8 cellular contexts compared by ENCODE assay signal in genomic region chr12:6724409-6724797, GRCh38. TPM values are rescaled to one million over a fixed set of nuclear protein-coding genes. Genes with fewer than 3 reads are reported as not detected.
A peak's percentile ranks its signal among the peaks of the same experiment; 100 is the strongest.
DNase-seq lines count a peak whose midpoint lies in the region; ATAC-seq, FAIRE-seq and TF ChIP-seq lines count a peak whose summit lies in the region.

No MANE protein-coding gene starts in this region.

- H3K27ac ChIP-seq in Peyer's patch = peak overlapping the region; percentile 81 to 92 (median 86)
- H3K27ac ChIP-seq in right lobe of liver = peak overlapping the region; percentile 58 to 82 (median 79)
- peak overlapping the region; percentile 87 for H3K27ac ChIP-seq in substantia nigra (ENCODE audit: low read depth, low read length, poor library complexity, severe bottlenecking)

- H3K4me3 ChIP-seq in Peyer's patch (peak overlapping the region; percentile 50 to 70 (median 60)), cardiac fibroblast (replicated peaks in 1 of 2; ENCODE audit: low read depth in 2 of 2, low read length in 2 of 2) (peak overlapping the region; percentile 62 to 67), right lobe of liver (peak overlapping the region; percentile 55 to 74 (median 68))

- WGBS in right lobe of liver (ENCODE audit: insufficient coverage, low coverage, low lambda C conversion rate, missing lambda C conversion rate) = 15% methylated on average over 8 of the region's 10 CpGs

- TF ChIP-seq POLR2A in Peyer's patch (IDR thresholded peaks at IDR 0.05) (no peak), right lobe of liver (IDR thresholded peaks at IDR 0.05) (no peak)

- H3K27me3 ChIP-seq in Peyer's patch (no peaks in the 10 kb centered on the region), right lobe of liver (no peaks in the 10 kb centered on the region)

- peaks cover 0 to 21% (median 0%) of the 10 kb centered on the region in 3 donors for H3K36me3 ChIP-seq in Peyer's patch
- peaks cover 0 to 21% (median 2%) of the 10 kb centered on the region in 4 donors for H3K36me3 ChIP-seq in right lobe of liver

- H3K4me1 ChIP-seq in Peyer's patch = peaks cover 0 to 10% (median 7%) of the 10 kb centered on the region in 4 donors
- H3K4me1 ChIP-seq in right lobe of liver = peaks cover 0 to 13% (median 0%) of the 10 kb centered on the region in 4 donors

- TF ChIP-seq CTCF in Peyer's patch (IDR thresholded peaks at IDR 0.05) (no peak), cardiac fibroblast (IDR thresholded peaks at IDR 0.05; ENCODE audit: low read depth, low read length) (no peak), right lobe of liver (IDR thresholded peaks at IDR 0.05) (no peak)

- intact Hi-C loops in right lobe of liver (cut with DNase I) = loop anchor here (10.0 kb wide), 2 partner anchors 60 to 70 kb away; partner anchors contain the start of gene ING4 (in 1 of the 2)

- DNase-seq in activated gamma-delta T cell treated with Interleukin-2 at 50 U/mL for 16 hours (peak; percentile 4), activated gamma-delta T cell (lab: John Stamatoyannopoulos, UW) (no peak), Peyer's patch (peak; percentile 54 to 62 (median 55)), cardiac fibroblast (ENCODE audit: low read depth in 2 of 2) (no peak), right lobe of liver (no peak), substantia nigra (lab: John Stamatoyannopoulos, UW) (peak in 13 of 49 donors; percentile 15 to 58 (median 31)), frontal cortex (ENCODE audit: low spot score in 2 of 2) (no peak)

- peak; percentile 19 for ATAC-seq in HG03045 (IDR thresholded peaks at IDR 0.05; ENCODE audit: unreplicated experiment)
- peak; percentile 3 to 17 (median 12) for ATAC-seq in right lobe of liver

- H3K9me3 ChIP-seq in Peyer's patch (no peaks in the 10 kb centered on the region), right lobe of liver (no peaks in the 10 kb centered on the region)

- no peak for FAIRE-seq in frontal cortex (lab: Jason Lieb, UNC)

RNA-seq across cellular contexts. Expression of gene COPS7A, which starts 0.6 kb away (rescaled TPM):
- 10 to 100 TPM; 38.4 to 72.6 (median 51.8) TPM for total RNA-seq in Peyer's patch
- total RNA-seq in right lobe of liver = 10 to 100 TPM; 26.7 to 49.5 (median 30.6) TPM
- total RNA-seq in frontal cortex = 24.5 TPM

RNA-seq across cellular contexts. Expression of gene PIANP, which starts 23.8 kb away (rescaled TPM):
- total RNA-seq in Peyer's patch = not detected
- not detected for total RNA-seq in right lobe of liver
- 1.2 TPM for total RNA-seq in frontal cortex

RNA-seq across cellular contexts. Expression of gene MLF2, which starts 28.5 kb away (rescaled TPM):
- total RNA-seq in Peyer's patch (100 to 1,000 TPM in 3 of 4 donors, 10 to 100 TPM in 1; 94.9 to 212 (median 182) TPM), right lobe of liver (100 to 1,000 TPM; 104 to 185 (median 134) TPM), frontal cortex (77.9 TPM)

RNA-seq across cellular contexts. Expression of gene ZNF384, which starts 35.2 kb away (rescaled TPM):
- 10 to 100 TPM; 35.6 to 96.6 (median 80.2) TPM for total RNA-seq in Peyer's patch
- 10 to 100 TPM; 11.9 to 22.3 (median 18.3) TPM for total RNA-seq in right lobe of liver
- 12.2 TPM for total RNA-seq in frontal cortex

RNA-seq across cellular contexts. Expression of gene PTMS, which starts 41.8 kb away (rescaled TPM):
- total RNA-seq in Peyer's patch (10 to 100 TPM; 44.2 to 87.5 (median 53.0) TPM), right lobe of liver (100 to 1,000 TPM; 113 to 484 (median 404) TPM), frontal cortex (47.7 TPM)

Comparison
In these comparisons a context has a peak if more than half of its experiments do, and no peak if none do; other contexts are left out.
1. DNase-seq: peak in activated gamma-delta T cell treated with Interleukin-2 at 50 U/mL for 16 hours (single experiment) and Peyer's patch (3 of 3); none in activated gamma-delta T cell (single experiment), cardiac fibroblast (0 of 2), right lobe of liver (0 of 3) and frontal cortex (0 of 2).
2. Peak in every context shown above with its lines, with median percentiles within 50 percentile points of each other: H3K27ac ChIP-seq and H3K4me3 ChIP-seq.